In the genomic region with DNA sequence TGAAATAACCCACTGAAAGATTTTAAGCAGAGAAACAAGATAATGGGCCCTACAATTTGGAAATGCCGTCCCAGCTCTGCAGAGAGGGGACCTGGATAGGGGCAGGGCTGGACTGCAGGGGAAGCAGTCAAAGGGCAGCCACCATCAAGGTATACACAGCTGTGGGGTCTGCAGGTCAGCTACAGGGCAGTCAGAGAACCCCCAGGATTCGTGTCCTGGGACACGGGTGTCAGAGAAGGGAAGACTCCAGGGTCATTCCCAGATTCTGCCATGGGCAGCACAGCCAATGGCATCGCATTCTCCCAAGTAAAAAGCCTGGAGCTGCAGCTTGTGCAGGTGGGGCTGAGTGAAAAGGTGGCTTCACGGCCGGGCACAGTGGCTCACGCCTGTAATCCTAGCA, we compare ENCODE assay signal across 32 cellular contexts. TPM values are rescaled to one million over a fixed set of nuclear protein-coding genes. Genes with fewer than 3 reads are reported as not detected.
"Had no signal": no experiment of that assay in that cellular context is flagged by ENCODE, and none has a peak within 500 bp of the region (broad histone marks: within the 10 kb centered on the region; RNA-seq: fewer than 3 reads in every experiment).

No MANE protein-coding gene starts in this region.

- H3K4me3 ChIP-seq: ascending aorta, breast epithelium, cardiac muscle cell, coronary artery, dorsolateral prefrontal cortex had no signal

- H3K4me1 Mint-ChIP-seq: activated B cell treated with CpG ODN at 0.5 μM for 24 hours; activated CD4-positive, alpha-beta T cell treated with anti-CD3 and anti-CD28 coated beads, Interleukin-2, amount 10 ng/mL, durations not matched to agents 7 days and 5 days; activated naive CD4-positive, alpha-beta T cell treated with anti-CD3 and anti-CD28 coated beads, Interleukin-2, amount 50 U/mL, for 24 hours had no signal

- H3K9me3 Mint-ChIP-seq: activated B cell treated with CpG ODN at 0.5 μM for 24 hours; activated CD4-positive, alpha-beta memory T cell treated with anti-CD3 and anti-CD28 coated beads, Interleukin-2, amount 10 ng/mL, durations not matched to agents 7 days and 5 days; activated CD4-positive, alpha-beta T cell treated with anti-CD3 and anti-CD28 coated beads, Interleukin-2, amount 10 ng/mL, durations not matched to agents 7 days and 5 days; activated naive CD4-positive, alpha-beta T cell treated with anti-CD3 and anti-CD28 coated beads, Interleukin-2, amount 50 U/mL, for 24 hours; activated naive CD8-positive, alpha-beta T cell treated with anti-CD3 and anti-CD28 coated beads, Interleukin-2, amount 10 ng/mL, durations not matched to agents 7 days and 5 days; activated T-cell treated with anti-CD3 and anti-CD28 coated beads, Interleukin-2, amount 50 U/mL, for 24 hours; activated T-helper 17 cell treated with anti-CD3 and anti-CD28 coated beads, Interleukin-2, amount 50 U/mL, for 72 hours; dendritic cell treated with granulocyte-macrophage colony-stimulating factor and Interleukin-4, amounts not matched to agents 40 ng/mL and 50 ng/mL, for 4 days; endodermal cell; T-cell; T-helper 1 cell treated with Interleukin-12 subunit alpha and Interleukin-12 subunit beta and Interleukin-4 antibody, amounts not matched to agents 30 μg/mL and 1 μg/mL, for 36 hours; T-helper 2 cell treated with Interferon-gamma antibody and Interleukin-4, amounts not matched to agents 5 μg/mL and 100 μg/mL, for 36 hours had no signal

- H3K36me3 ChIP-seq: ascending aorta, breast epithelium had no signal

- H3K27me3 ChIP-seq: ascending aorta, breast epithelium, cardiac muscle cell, dorsolateral prefrontal cortex had no signal

- H3K27me3 Mint-ChIP-seq: activated B cell treated with CpG ODN at 0.5 μM for 24 hours; activated CD4-positive, alpha-beta memory T cell treated with anti-CD3 and anti-CD28 coated beads, Interleukin-2, amount 10 ng/mL, durations not matched to agents 7 days and 5 days; activated CD4-positive, alpha-beta T cell treated with anti-CD3 and anti-CD28 coated beads for 36 hours; activated CD4-positive, alpha-beta T cell treated with anti-CD3 and anti-CD28 coated beads, Interleukin-2, amount 10 ng/mL, durations not matched to agents 7 days and 5 days; activated naive CD4-positive, alpha-beta T cell treated with anti-CD3 and anti-CD28 coated beads, Interleukin-2, amount 50 U/mL, for 24 hours; activated naive CD8-positive, alpha-beta T cell treated with anti-CD3 and anti-CD28 coated beads, Interleukin-2, amount 10 ng/mL, durations not matched to agents 7 days and 5 days; activated T-cell treated with anti-CD3 and anti-CD28 coated beads, Interleukin-2, amount 50 U/mL, for 24 hours; activated T-helper 17 cell treated with anti-CD3 and anti-CD28 coated beads, Interleukin-2, amount 50 U/mL, for 72 hours; brain; dendritic cell treated with granulocyte-macrophage colony-stimulating factor and Interleukin-4, amounts not matched to agents 40 ng/mL and 50 ng/mL, for 4 days; T-cell had no signal

- H3K4me1 ChIP-seq: ascending aorta, breast epithelium had no signal

- H3K27ac ChIP-seq: ascending aorta, breast epithelium, cardiac muscle cell, coronary artery, dorsolateral prefrontal cortex, WERI-Rb-1 had no signal

- H3K27ac Mint-ChIP-seq: activated B cell treated with CpG ODN at 0.5 μM for 24 hours; activated CD4-positive, alpha-beta T cell treated with anti-CD3 and anti-CD28 coated beads for 36 hours; activated CD4-positive, alpha-beta T cell treated with anti-CD3 and anti-CD28 coated beads, Interleukin-2, amount 10 ng/mL, durations not matched to agents 7 days and 5 days; activated naive CD4-positive, alpha-beta T cell treated with anti-CD3 and anti-CD28 coated beads, Interleukin-2, amount 50 U/mL, for 24 hours; activated naive CD8-positive, alpha-beta T cell treated with anti-CD3 and anti-CD28 coated beads, Interleukin-2, amount 10 ng/mL, durations not matched to agents 7 days and 5 days; activated T-cell treated with anti-CD3 and anti-CD28 coated beads, Interleukin-2, amount 50 U/mL, for 24 hours; dendritic cell treated with granulocyte-macrophage colony-stimulating factor and Interleukin-4, amounts not matched to agents 40 ng/mL and 50 ng/mL, for 4 days; endodermal cell; T-cell; T-helper 2 cell treated with Interferon-gamma antibody and Interleukin-4, amounts not matched to agents 5 μg/mL and 100 μg/mL, for 36 hours had no signal

- H3K4me3 Mint-ChIP-seq: activated B cell treated with CpG ODN at 0.5 μM for 24 hours; activated CD4-positive, alpha-beta memory T cell treated with anti-CD3 and anti-CD28 coated beads, Interleukin-2, amount 10 ng/mL, durations not matched to agents 7 days and 5 days; activated CD4-positive, alpha-beta T cell treated with anti-CD3 and anti-CD28 coated beads for 36 hours; activated CD4-positive, alpha-beta T cell treated with anti-CD3 and anti-CD28 coated beads, Interleukin-2, amount 10 ng/mL, durations not matched to agents 7 days and 5 days; activated naive CD4-positive, alpha-beta T cell treated with anti-CD3 and anti-CD28 coated beads, Interleukin-2, amount 50 U/mL, for 24 hours; activated naive CD8-positive, alpha-beta T cell treated with anti-CD3 and anti-CD28 coated beads, Interleukin-2, amount 10 ng/mL, durations not matched to agents 7 days and 5 days; activated T-cell treated with anti-CD3 and anti-CD28 coated beads, Interleukin-2, amount 50 U/mL, for 24 hours; activated T-helper 17 cell treated with anti-CD3 and anti-CD28 coated beads, Interleukin-2, amount 50 U/mL, for 72 hours; brain; dendritic cell treated with granulocyte-macrophage colony-stimulating factor and Interleukin-4, amounts not matched to agents 40 ng/mL and 50 ng/mL, for 4 days; endodermal cell; T-cell; T-helper 1 cell treated with Interleukin-12 subunit alpha and Interleukin-12 subunit beta and Interleukin-4 antibody, amounts not matched to agents 30 μg/mL and 1 μg/mL, for 36 hours; T-helper 2 cell treated with Interferon-gamma antibody and Interleukin-4, amounts not matched to agents 5 μg/mL and 100 μg/mL, for 36 hours had no signal

- H3K9me3 ChIP-seq: ascending aorta, breast epithelium had no signal

- DNase-seq: activated B cell treated with CpG ODN at 0.5 μM for 24 hours; activated CD4-positive, alpha-beta memory T cell treated with anti-CD3 and anti-CD28 coated beads, Interleukin-2, amount 10 ng/mL, durations not matched to agents 7 days and 5 days; activated CD4-positive, alpha-beta T cell treated with anti-CD3 and anti-CD28 coated beads for 36 hours; activated CD4-positive, alpha-beta T cell treated with anti-CD3 and anti-CD28 coated beads, Interleukin-2, amount 10 ng/mL, durations not matched to agents 7 days and 5 days; activated CD4-positive, alpha-beta T cell treated with anti-CD3 and anti-CD28 coated beads, Interleukin-2, amount 50 U/mL, for 4 hours; activated CD8-positive, alpha-beta memory T cell treated with anti-CD3 and anti-CD28 coated beads, Interleukin-2, amount 50 U/mL, for 48 hours; activated effector memory CD4-positive, alpha-beta T cell treated with Interleukin-2 at 50 U/mL for 16 hours; activated gamma-delta T cell treated with Interleukin-2 at 50 U/mL for 16 hours; activated naive CD4-positive, alpha-beta T cell treated with Interleukin-2 at 50 U/mL for 16 hours; activated naive CD8-positive, alpha-beta T cell treated with anti-CD3 and anti-CD28 coated beads, Interleukin-2, amount 10 ng/mL, durations not matched to agents 7 days and 5 days; activated T-cell treated with anti-CD3 and anti-CD28 coated beads for 4 hours; activated T-cell treated with anti-CD3 and anti-CD28 coated beads, Interleukin-2, amount 50 U/mL, for 24 hours; central memory CD4-positive, alpha-beta T cell; dorsolateral prefrontal cortex; effector memory CD4-positive, alpha-beta T cell; endodermal cell; foreskin fibroblast; head of caudate nucleus; T-cell; T1000; WERI-Rb-1 had no signal

RNA-seq across cellular contexts. Expression of a gene that starts 33.3 kb away (rescaled TPM):
- total RNA-seq: ascending aorta, esophagus mucosa had no signal

RNA-seq across cellular contexts. Expression of a gene that starts 47.1 kb away (rescaled TPM):
- total RNA-seq: ascending aorta had no signal

RNA-seq across cellular contexts. Expression of a gene that starts 56.0 kb away (rescaled TPM):
- total RNA-seq: ascending aorta had no signal
